1 cellular context compared by ENCODE assay signal in genomic region chr3:46998852-46999515, GRCh38.
TF ChIP-seq lines count a peak whose summit lies in the region.

No MANE protein-coding gene starts in this region.

TF ChIP-seq in GM12878, 131 proteins besides CTCF, POLR2A, EP300 and RAD21:
- peak; percentile 15; the same call in 1 of the 2 replicates for TF ChIP-seq POLR2AphosphoS5 (IDR thresholded peaks at IDR 0.05; ENCODE audit: low read length)
- TF ChIP-seq ETV6 (conservative IDR thresholded peaks at IDR 0.05 in 1 of 2, IDR thresholded peaks at IDR 0.05 in 1 of 2; ENCODE audit: borderline replicate concordance in 1 of 2, low read depth in 1 of 2): no peak
- TF ChIP-seq CREM (IDR thresholded peaks at IDR 0.05; ENCODE audit: low read depth): peak; percentile 46; the same call in 1 of the 2 replicates
- TF ChIP-seq NBN (IDR thresholded peaks at IDR 0.05): 0 out of 2 replicates have a peak, but pooled peaks have one; percentile 5
